ENCODE assay signal across 1 cellular context in the genomic region with DNA sequence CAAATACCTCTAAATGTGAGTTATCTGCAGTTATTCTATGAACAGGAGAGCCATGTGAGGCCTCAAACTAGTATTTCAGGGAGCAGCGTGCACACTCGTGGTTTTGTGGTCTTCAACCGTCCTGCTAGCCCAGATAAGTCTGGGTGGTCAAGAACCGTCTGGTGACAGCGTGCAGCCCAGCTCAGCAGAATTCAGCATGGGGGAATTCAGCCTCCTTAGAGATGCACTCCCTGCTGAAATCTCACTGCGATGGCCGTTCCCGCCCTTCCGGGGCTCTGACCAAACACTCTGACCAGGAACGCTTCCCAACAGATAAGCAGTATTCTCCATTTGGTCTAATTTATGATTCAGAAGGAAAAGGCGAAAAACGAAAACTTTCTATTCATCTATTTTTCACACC.
A peak's percentile ranks its signal among the peaks of the same experiment; 100 is the strongest.
TF ChIP-seq lines count a peak whose summit lies in the region.

No MANE protein-coding gene starts in this region.

TF ChIP-seq in K562, 482 proteins besides CTCF, POLR2A, EP300 and RAD21 (continued from another document and continues in another):
- TF ChIP-seq, protein P1, sequence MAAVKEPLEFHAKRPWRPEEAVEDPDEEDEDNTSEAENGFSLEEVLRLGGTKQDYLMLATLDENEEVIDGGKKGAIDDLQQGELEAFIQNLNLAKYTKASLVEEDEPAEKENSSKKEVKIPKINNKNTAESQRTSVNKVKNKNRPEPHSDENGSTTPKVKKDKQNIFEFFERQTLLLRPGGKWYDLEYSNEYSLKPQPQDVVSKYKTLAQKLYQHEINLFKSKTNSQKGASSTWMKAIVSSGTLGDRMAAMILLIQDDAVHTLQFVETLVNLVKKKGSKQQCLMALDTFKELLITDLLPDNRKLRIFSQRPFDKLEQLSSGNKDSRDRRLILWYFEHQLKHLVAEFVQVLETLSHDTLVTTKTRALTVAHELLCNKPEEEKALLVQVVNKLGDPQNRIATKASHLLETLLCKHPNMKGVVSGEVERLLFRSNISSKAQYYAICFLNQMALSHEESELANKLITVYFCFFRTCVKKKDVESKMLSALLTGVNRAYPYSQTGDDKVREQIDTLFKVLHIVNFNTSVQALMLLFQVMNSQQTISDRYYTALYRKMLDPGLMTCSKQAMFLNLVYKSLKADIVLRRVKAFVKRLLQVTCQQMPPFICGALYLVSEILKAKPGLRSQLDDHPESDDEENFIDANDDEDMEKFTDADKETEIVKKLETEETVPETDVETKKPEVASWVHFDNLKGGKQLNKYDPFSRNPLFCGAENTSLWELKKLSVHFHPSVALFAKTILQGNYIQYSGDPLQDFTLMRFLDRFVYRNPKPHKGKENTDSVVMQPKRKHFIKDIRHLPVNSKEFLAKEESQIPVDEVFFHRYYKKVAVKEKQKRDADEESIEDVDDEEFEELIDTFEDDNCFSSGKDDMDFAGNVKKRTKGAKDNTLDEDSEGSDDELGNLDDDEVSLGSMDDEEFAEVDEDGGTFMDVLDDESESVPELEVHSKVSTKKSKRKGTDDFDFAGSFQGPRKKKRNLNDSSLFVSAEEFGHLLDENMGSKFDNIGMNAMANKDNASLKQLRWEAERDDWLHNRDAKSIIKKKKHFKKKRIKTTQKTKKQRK (IDR thresholded peaks at IDR 0.05; ENCODE audit: borderline replicate concordance, low read depth, low read length): no peak
- 0 out of 2 replicates have a peak, but pooled peaks have one; percentile 44 for TF ChIP-seq MXI1 (IDR thresholded peaks at IDR 0.05; ENCODE audit: low read depth, low read length)
- TF ChIP-seq, protein P2, sequence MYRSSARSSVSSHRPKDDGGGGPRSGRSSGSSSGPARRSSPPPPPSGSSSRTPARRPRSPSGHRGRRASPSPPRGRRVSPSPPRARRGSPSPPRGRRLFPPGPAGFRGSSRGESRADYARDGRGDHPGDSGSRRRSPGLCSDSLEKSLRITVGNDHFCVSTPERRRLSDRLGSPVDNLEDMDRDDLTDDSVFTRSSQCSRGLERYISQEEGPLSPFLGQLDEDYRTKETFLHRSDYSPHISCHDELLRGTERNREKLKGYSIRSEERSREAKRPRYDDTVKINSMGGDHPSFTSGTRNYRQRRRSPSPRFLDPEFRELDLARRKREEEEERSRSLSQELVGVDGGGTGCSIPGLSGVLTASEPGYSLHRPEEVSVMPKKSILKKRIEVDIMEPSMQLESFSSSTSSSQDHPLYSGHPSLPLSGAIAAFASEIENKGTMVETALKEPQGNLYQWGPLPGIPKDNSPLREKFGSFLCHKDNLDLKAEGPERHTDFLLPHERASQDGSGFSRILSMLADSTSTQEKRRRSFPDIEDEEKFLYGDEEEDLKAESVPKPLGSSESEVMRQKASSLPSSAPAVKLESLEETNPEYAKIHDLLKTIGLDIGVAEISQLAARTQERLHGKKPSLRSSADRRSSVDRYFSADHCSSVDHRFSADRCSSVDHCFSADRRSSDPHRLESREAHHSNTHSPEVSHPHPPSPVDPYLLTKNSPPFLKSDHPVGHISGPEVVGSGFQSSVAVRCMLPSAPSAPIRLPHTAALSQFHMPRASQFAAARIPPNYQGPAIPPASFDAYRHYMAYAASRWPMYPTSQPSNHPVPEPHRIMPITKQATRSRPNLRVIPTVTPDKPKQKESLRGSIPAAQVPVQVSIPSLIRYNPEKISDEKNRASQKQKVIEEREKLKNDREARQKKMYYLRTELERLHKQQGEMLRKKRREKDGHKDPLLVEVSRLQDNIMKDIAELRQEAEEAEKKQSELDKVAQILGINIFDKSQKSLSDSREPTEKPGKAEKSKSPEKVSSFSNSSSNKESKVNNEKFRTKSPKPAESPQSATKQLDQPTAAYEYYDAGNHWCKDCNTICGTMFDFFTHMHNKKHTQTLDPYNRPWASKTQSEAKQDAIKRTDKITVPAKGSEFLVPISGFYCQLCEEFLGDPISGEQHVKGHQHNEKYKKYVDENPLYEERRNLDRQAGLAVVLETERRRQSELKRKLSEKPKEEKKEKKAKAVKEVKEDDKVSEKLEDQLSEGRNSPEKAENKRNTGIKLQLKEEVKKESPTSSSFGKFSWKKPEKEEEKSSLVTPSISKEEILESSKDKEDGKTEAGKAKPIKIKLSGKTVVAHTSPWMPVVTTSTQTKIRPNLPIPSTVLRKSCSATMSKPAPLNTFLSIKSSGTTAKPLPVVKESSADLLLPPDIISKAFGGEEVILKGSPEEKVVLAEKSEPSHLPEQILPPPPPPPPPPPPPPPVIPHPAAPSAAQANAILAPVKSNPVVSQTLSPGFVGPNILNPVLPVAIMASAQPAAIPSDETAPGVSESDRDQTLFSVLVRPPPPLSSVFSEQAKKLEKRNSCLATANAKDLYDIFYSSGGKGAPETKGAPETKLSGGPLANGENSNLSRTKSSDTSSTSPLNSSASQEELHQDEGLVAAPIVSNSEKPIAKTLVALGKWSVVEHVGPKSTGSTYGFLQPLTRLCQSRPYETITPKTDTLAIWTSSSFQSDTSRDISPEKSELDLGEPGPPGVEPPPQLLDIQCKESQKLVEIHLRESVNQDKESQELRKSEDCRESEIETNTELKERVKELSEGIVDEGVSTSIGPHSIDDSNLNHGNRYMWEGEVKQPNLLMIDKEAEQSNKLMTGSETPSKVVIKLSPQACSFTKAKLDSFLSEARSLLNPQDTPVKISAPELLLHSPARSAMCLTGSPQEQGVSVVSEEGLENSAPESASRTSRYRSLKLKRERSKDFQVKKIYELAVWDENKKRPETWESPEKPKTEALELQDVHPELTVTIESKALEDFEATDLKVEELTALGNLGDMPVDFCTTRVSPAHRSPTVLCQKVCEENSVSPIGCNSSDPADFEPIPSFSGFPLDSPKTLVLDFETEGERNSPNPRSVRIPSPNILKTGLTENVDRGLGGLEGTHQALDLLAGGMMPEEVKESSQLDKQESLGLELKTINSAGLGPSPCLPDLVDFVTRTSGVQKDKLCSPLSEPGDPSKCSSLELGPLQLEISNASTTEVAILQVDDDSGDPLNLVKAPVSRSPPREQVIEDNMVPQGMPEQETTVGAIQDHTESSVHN (IDR thresholded peaks at IDR 0.05; ENCODE audit: borderline replicate concordance in 1 of 2, low read depth in 1 of 2): peak in 1 of 2 experiments; percentile 69; a peak in 1 of 4 replicates
- no peak for TF ChIP-seq NELFE (IDR thresholded peaks at IDR 0.05; ENCODE audit: insufficient read depth, insufficient read length)
- TF ChIP-seq TCF7 (IDR thresholded peaks at IDR 0.05; ENCODE audit: borderline replicate concordance): no peak
- TF ChIP-seq, protein P3, sequence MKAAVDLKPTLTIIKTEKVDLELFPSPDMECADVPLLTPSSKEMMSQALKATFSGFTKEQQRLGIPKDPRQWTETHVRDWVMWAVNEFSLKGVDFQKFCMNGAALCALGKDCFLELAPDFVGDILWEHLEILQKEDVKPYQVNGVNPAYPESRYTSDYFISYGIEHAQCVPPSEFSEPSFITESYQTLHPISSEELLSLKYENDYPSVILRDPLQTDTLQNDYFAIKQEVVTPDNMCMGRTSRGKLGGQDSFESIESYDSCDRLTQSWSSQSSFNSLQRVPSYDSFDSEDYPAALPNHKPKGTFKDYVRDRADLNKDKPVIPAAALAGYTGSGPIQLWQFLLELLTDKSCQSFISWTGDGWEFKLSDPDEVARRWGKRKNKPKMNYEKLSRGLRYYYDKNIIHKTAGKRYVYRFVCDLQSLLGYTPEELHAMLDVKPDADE (conservative IDR thresholded peaks at IDR 0.05; ENCODE audit: control insufficient read depth, low read depth, low read length): no peak; the same call in 1 of the 2 replicates
- no peak for TF ChIP-seq ARHGAP35 (IDR thresholded peaks at IDR 0.05; ENCODE audit: partially characterized antibody)
- TF ChIP-seq HSF4 (CRISPR knock-in tag; IDR thresholded peaks at IDR 0.05; ENCODE audit: borderline replicate concordance): no peak
- TF ChIP-seq, protein P4, sequence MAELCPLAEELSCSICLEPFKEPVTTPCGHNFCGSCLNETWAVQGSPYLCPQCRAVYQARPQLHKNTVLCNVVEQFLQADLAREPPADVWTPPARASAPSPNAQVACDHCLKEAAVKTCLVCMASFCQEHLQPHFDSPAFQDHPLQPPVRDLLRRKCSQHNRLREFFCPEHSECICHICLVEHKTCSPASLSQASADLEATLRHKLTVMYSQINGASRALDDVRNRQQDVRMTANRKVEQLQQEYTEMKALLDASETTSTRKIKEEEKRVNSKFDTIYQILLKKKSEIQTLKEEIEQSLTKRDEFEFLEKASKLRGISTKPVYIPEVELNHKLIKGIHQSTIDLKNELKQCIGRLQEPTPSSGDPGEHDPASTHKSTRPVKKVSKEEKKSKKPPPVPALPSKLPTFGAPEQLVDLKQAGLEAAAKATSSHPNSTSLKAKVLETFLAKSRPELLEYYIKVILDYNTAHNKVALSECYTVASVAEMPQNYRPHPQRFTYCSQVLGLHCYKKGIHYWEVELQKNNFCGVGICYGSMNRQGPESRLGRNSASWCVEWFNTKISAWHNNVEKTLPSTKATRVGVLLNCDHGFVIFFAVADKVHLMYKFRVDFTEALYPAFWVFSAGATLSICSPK (IDR thresholded peaks at IDR 0.05; ENCODE audit: borderline replicate concordance): no peak
- TF ChIP-seq LEF1 (IDR thresholded peaks at IDR 0.05): peak; percentile 88
- no peak for TF ChIP-seq ZNF165 (CRISPR knock-in tag; IDR thresholded peaks at IDR 0.05; ENCODE audit: borderline replicate concordance)
- TF ChIP-seq, protein P5, sequence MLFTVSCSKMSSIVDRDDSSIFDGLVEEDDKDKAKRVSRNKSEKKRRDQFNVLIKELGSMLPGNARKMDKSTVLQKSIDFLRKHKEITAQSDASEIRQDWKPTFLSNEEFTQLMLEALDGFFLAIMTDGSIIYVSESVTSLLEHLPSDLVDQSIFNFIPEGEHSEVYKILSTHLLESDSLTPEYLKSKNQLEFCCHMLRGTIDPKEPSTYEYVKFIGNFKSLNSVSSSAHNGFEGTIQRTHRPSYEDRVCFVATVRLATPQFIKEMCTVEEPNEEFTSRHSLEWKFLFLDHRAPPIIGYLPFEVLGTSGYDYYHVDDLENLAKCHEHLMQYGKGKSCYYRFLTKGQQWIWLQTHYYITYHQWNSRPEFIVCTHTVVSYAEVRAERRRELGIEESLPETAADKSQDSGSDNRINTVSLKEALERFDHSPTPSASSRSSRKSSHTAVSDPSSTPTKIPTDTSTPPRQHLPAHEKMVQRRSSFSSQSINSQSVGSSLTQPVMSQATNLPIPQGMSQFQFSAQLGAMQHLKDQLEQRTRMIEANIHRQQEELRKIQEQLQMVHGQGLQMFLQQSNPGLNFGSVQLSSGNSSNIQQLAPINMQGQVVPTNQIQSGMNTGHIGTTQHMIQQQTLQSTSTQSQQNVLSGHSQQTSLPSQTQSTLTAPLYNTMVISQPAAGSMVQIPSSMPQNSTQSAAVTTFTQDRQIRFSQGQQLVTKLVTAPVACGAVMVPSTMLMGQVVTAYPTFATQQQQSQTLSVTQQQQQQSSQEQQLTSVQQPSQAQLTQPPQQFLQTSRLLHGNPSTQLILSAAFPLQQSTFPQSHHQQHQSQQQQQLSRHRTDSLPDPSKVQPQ (CRISPR knock-in tag; IDR thresholded peaks at IDR 0.05; ENCODE audit: borderline replicate concordance): no peak
- TF ChIP-seq RAD51 (IDR thresholded peaks at IDR 0.05; ENCODE audit: borderline replicate concordance, low read depth): no peak
- peak; percentile 15; the same call in 1 of the 2 replicates for TF ChIP-seq NR2C1 (IDR thresholded peaks at IDR 0.05)
- 0 out of 2 replicates have a peak, but pooled peaks have one; percentile 50 for TF ChIP-seq NR2C1 (tag; IDR thresholded peaks at IDR 0.05)
- TF ChIP-seq ZNF79 (CRISPR knock-in tag; IDR thresholded peaks at IDR 0.05; ENCODE audit: low read depth): no peak
- TF ChIP-seq, protein P6, sequence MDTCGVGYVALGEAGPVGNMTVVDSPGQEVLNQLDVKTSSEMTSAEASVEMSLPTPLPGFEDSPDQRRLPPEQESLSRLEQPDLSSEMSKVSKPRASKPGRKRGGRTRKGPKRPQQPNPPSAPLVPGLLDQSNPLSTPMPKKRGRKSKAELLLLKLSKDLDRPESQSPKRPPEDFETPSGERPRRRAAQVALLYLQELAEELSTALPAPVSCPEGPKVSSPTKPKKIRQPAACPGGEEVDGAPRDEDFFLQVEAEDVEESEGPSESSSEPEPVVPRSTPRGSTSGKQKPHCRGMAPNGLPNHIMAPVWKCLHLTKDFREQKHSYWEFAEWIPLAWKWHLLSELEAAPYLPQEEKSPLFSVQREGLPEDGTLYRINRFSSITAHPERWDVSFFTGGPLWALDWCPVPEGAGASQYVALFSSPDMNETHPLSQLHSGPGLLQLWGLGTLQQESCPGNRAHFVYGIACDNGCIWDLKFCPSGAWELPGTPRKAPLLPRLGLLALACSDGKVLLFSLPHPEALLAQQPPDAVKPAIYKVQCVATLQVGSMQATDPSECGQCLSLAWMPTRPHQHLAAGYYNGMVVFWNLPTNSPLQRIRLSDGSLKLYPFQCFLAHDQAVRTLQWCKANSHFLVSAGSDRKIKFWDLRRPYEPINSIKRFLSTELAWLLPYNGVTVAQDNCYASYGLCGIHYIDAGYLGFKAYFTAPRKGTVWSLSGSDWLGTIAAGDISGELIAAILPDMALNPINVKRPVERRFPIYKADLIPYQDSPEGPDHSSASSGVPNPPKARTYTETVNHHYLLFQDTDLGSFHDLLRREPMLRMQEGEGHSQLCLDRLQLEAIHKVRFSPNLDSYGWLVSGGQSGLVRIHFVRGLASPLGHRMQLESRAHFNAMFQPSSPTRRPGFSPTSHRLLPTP (IDR thresholded peaks at IDR 0.05; ENCODE audit: borderline replicate concordance, extremely low read depth, insufficient read length): no peak
- peak; percentile 97 for TF ChIP-seq RNF2 (IDR thresholded peaks at IDR 0.05)
- no peak for TF ChIP-seq ZNF217 (CRISPR knock-in tag; IDR thresholded peaks at IDR 0.05)
- TF ChIP-seq TGIF2 (CRISPR knock-in tag; IDR thresholded peaks at IDR 0.05): no peak
- TF ChIP-seq PHB2 (IDR thresholded peaks at IDR 0.05; ENCODE audit: low read depth): no peak
- TF ChIP-seq POLR2AphosphoS5 (IDR thresholded peaks at IDR 0.05; ENCODE audit: control insufficient read depth, insufficient read depth, low read depth, low read length): peak; percentile 74; the same call in 1 of the 2 replicates
- TF ChIP-seq ZNF785 (CRISPR knock-in tag; IDR thresholded peaks at IDR 0.05): no peak
- no peak for TF ChIP-seq FOXJ3 (CRISPR knock-in tag; IDR thresholded peaks at IDR 0.05)
- 0 out of 2 replicates have a peak, but pooled peaks have one; percentile 23 for TF ChIP-seq RB1 (IDR thresholded peaks at IDR 0.05; ENCODE audit: low read depth)
- TF ChIP-seq POLR2AphosphoS2 (IDR thresholded peaks at IDR 0.05; ENCODE audit: low read length): no peak
- TF ChIP-seq ZFP36 (IDR thresholded peaks at IDR 0.05; ENCODE audit: low read depth, low read length, partially characterized antibody): peak; percentile 59
- no peak for TF ChIP-seq LARP7 (IDR thresholded peaks at IDR 0.05)
- no peak for TF ChIP-seq NFRKB (IDR thresholded peaks at IDR 0.05; ENCODE audit: low read depth)
- TF ChIP-seq STAT5A (IDR thresholded peaks at IDR 0.05; ENCODE audit: borderline replicate concordance, low read length): peak; percentile 81
- TF ChIP-seq RBM22 (IDR thresholded peaks at IDR 0.05; ENCODE audit: low read depth, low read length, poor library complexity, severe bottlenecking): no peak
- TF ChIP-seq, protein P7, sequence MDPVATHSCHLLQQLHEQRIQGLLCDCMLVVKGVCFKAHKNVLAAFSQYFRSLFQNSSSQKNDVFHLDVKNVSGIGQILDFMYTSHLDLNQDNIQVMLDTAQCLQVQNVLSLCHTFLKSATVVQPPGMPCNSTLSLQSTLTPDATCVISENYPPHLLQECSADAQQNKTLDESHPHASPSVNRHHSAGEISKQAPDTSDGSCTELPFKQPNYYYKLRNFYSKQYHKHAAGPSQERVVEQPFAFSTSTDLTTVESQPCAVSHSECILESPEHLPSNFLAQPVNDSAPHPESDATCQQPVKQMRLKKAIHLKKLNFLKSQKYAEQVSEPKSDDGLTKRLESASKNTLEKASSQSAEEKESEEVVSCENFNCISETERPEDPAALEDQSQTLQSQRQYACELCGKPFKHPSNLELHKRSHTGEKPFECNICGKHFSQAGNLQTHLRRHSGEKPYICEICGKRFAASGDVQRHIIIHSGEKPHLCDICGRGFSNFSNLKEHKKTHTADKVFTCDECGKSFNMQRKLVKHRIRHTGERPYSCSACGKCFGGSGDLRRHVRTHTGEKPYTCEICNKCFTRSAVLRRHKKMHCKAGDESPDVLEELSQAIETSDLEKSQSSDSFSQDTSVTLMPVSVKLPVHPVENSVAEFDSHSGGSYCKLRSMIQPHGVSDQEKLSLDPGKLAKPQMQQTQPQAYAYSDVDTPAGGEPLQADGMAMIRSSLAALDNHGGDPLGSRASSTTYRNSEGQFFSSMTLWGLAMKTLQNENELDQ (CRISPR knock-in tag; IDR thresholded peaks at IDR 0.05; ENCODE audit: borderline replicate concordance): no peak
